11 cellular contexts compared by ENCODE assay signal in genomic region chr9:33116855-33117254, GRCh38. TPM values are rescaled to one million over a fixed set of nuclear protein-coding genes. Genes with fewer than 3 reads are reported as not detected.
DNase-seq lines count a peak whose midpoint lies in the region; ATAC-seq lines count a peak whose summit lies in the region.
"Had no signal": no experiment of that assay in that cellular context is flagged by ENCODE, and none has a peak within 500 bp of the region (broad histone marks: within the 10 kb centered on the region; RNA-seq: fewer than 3 reads in every experiment).

No MANE protein-coding gene starts in this region.

- CTCF ChIA-PET in activated CD4-positive, alpha-beta memory T cell treated with anti-CD3 and anti-CD28 coated beads, Interleukin-2, amount 10 ng/mL, durations not matched to agents 7 days and 5 days (lab: Charles Lee): interaction anchor here (0.8 kb wide), 1 partner anchor 8 kb away, joined by 3 read pairs; no protein-coding TSS in a partner anchor

- H3K36me3 Mint-ChIP-seq in activated CD4-positive, alpha-beta memory T cell treated with anti-CD3 and anti-CD28 coated beads, Interleukin-2, amount 10 ng/mL, durations not matched to agents 7 days and 5 days (ENCODE audit: low read depth): peaks cover 56% of the 10 kb centered on the region
- peaks cover 27% of the 10 kb centered on the region for H3K36me3 Mint-ChIP-seq in memory B cell

- DNase-seq in AG20443 (ENCODE audit: low spot score): peak; percentile 54
- DNase-seq in activated CD4-positive, alpha-beta memory T cell treated with anti-CD3 and anti-CD28 coated beads, Interleukin-2, amount 10 ng/mL, durations not matched to agents 7 days and 5 days: no peak
- no peak for DNase-seq in memory B cell (ENCODE audit: low spot score in 2 of 2)
- DNase-seq in HK-2 (ENCODE audit: unreplicated experiment): no peak
- DNase-seq: activated CD8-positive, alpha-beta memory T cell treated with anti-CD3 and anti-CD28 coated beads, Interleukin-2, amount 50 U/mL, for 48 hours; DMS153; erythroblast had no signal

- H3K27me3 Mint-ChIP-seq in activated CD4-positive, alpha-beta memory T cell treated with anti-CD3 and anti-CD28 coated beads, Interleukin-2, amount 10 ng/mL, durations not matched to agents 7 days and 5 days: no peaks in the 10 kb centered on the region
- no peaks in the 10 kb centered on the region for H3K27me3 Mint-ChIP-seq in memory B cell

- H3K27ac Mint-ChIP-seq in activated CD4-positive, alpha-beta memory T cell treated with anti-CD3 and anti-CD28 coated beads, Interleukin-2, amount 10 ng/mL, durations not matched to agents 7 days and 5 days: peak overlapping the region; percentile 83
- H3K27ac Mint-ChIP-seq in memory B cell: peak overlapping the region; percentile 91

- H3K9me3 Mint-ChIP-seq in activated CD4-positive, alpha-beta memory T cell treated with anti-CD3 and anti-CD28 coated beads, Interleukin-2, amount 10 ng/mL, durations not matched to agents 7 days and 5 days: no peaks in the 10 kb centered on the region
- no peaks in the 10 kb centered on the region for H3K9me3 Mint-ChIP-seq in memory B cell

- POLR2A ChIA-PET in activated CD4-positive, alpha-beta memory T cell treated with anti-CD3 and anti-CD28 coated beads, Interleukin-2, amount 10 ng/mL, durations not matched to agents 7 days and 5 days (lab: Charles Lee): interaction anchor here (0.6 to 2.4 kb wide), 6 partner anchors 14 to 51 kb away, joined by 3 to 11 read pairs (median 4); partner anchors contain the start of gene B4GALT1

- no peak overlapping the region for H3K4me3 Mint-ChIP-seq in activated CD4-positive, alpha-beta memory T cell treated with anti-CD3 and anti-CD28 coated beads, Interleukin-2, amount 10 ng/mL, durations not matched to agents 7 days and 5 days
- peak overlapping the region; percentile 29 for H3K4me3 Mint-ChIP-seq in memory B cell

- peaks cover 41% of the 10 kb centered on the region for H3K4me1 Mint-ChIP-seq in activated CD4-positive, alpha-beta memory T cell treated with anti-CD3 and anti-CD28 coated beads, Interleukin-2, amount 10 ng/mL, durations not matched to agents 7 days and 5 days
- peaks cover 28% of the 10 kb centered on the region for H3K4me1 Mint-ChIP-seq in memory B cell

- ATAC-seq in HG02884 (IDR thresholded peaks at IDR 0.05; ENCODE audit: unreplicated experiment) (peak; percentile 55), memory B cell (ENCODE audit: low read depth) (peak; percentile 93), HG03039 (IDR thresholded peaks at IDR 0.05; ENCODE audit: unreplicated experiment) (no peak), HG02623 (IDR thresholded peaks at IDR 0.05; ENCODE audit: unreplicated experiment) (no peak), HG02970 (IDR thresholded peaks at IDR 0.05; ENCODE audit: low FRiP score, unreplicated experiment) (no peak)

RNA-seq across cellular contexts. Expression of gene SMU1, which starts 40.4 kb away (rescaled TPM):
- 10 to 100 TPM; 22.5 to 22.9 TPM for total RNA-seq in activated CD4-positive, alpha-beta memory T cell treated with anti-CD3 and anti-CD28 coated beads, Interleukin-2, amount 10 ng/mL, durations not matched to agents 7 days and 5 days

RNA-seq across cellular contexts. Expression of gene B4GALT1, which starts 50.3 kb away (rescaled TPM):
- total RNA-seq in activated CD4-positive, alpha-beta memory T cell treated with anti-CD3 and anti-CD28 coated beads, Interleukin-2, amount 10 ng/mL, durations not matched to agents 7 days and 5 days: 10 to 100 TPM; 69.2 to 70.8 TPM

Comparison
In these comparisons a context has a peak if more than half of its experiments do, and no peak if none do; other contexts are left out.
1. ATAC-seq: peak in HG02884 (single experiment) and memory B cell (single experiment); none in HG03039 (single experiment), HG02623 (single experiment) and HG02970 (single experiment).